ENCODE assay signal across 8 cellular contexts in the genomic region with DNA sequence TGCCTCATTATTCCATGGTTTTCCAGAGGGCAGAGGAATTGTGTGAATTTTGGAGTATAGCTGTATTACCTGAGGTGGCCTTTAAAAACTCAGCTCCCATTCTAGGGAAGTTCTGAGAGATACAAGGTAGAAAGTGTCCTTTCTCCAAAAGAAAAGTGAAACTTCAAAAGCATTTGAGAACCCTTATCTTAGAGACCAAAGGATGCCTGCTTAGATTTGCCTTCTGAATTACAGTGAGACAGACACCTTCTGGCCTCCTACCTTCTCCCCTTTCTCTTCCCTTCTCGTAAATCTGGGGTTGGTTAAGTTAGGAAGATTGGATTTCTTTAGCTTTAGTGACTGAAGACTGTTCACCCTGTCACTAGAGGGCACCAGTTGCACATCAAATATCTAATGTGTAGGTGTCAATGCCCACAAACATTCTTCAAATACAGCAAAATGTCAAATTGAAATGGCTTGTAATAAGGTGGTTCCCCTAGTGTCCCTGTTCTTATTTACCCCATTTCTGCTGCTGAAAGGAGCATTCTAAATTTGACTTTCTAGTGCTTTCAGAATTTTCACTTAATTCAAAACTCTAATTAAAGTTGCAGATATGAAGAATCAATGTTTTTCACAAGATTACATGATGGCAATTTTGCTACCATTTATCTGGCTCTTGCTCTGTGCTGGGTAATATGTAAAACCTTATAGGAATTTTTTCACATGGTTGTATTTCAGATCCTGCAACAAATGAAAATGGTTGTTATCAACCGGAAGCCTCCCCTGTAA. TPM values are rescaled to one million over a fixed set of nuclear protein-coding genes. Genes with fewer than 3 reads are reported as not detected.
DNase-seq lines count a peak whose midpoint lies in the region; ATAC-seq and TF ChIP-seq lines count a peak whose summit lies in the region.

No MANE protein-coding gene starts in this region.

- H3K27ac Mint-ChIP-seq in CD8-positive, alpha-beta T cell: no peak overlapping the region
- no peak overlapping the region for H3K27ac Mint-ChIP-seq in nephron

- H3K27me3 Mint-ChIP-seq in CD8-positive, alpha-beta T cell (ENCODE audit: low read depth): peaks cover 6% of the 10 kb centered on the region
- peaks cover 8% of the 10 kb centered on the region for H3K27me3 Mint-ChIP-seq in nephron (ENCODE audit: low read depth)

- H3K36me3 Mint-ChIP-seq in CD8-positive, alpha-beta T cell: no peaks in the 10 kb centered on the region
- peaks cover 3% of the 10 kb centered on the region for H3K36me3 Mint-ChIP-seq in nephron (ENCODE audit: low read depth)

- no peak overlapping the region for H3K4me3 ChIP-seq in CD8-positive, alpha-beta T cell (ENCODE audit: low read depth, low read length)
- H3K4me3 ChIP-seq in esophagus muscularis mucosa: no peak overlapping the region
- no peak overlapping the region for H3K4me3 ChIP-seq in upper lobe of right lung

- no peak overlapping the region for H3K4me3 Mint-ChIP-seq in CD8-positive, alpha-beta T cell
- H3K4me3 Mint-ChIP-seq in nephron: no peak overlapping the region

- no peaks in the 10 kb centered on the region for H3K9me3 ChIP-seq in CD8-positive, alpha-beta T cell (ENCODE audit: low read length)
- H3K9me3 ChIP-seq in esophagus muscularis mucosa (no peaks in the 10 kb centered on the region), upper lobe of right lung (no peaks in the 10 kb centered on the region)

- TF ChIP-seq EP300 in esophagus muscularis mucosa (IDR thresholded peaks at IDR 0.05): no peak

- H3K36me3 ChIP-seq in CD8-positive, alpha-beta T cell (ENCODE audit: insufficient read depth, low read length): no peaks in the 10 kb centered on the region
- H3K36me3 ChIP-seq in esophagus muscularis mucosa (no peaks in the 10 kb centered on the region), upper lobe of right lung (no peaks in the 10 kb centered on the region)

- POLR2A ChIA-PET in CD8-positive, alpha-beta T cell (lab: Charles Lee): no interaction called here

- ATAC-seq in CD8-positive, alpha-beta T cell: peak; percentile 72
- ATAC-seq in GM18907 (IDR thresholded peaks at IDR 0.05; ENCODE audit: unreplicated experiment) (peak; percentile 37), HG03108 (IDR thresholded peaks at IDR 0.05; ENCODE audit: unreplicated experiment) (peak; percentile 36), upper lobe of right lung (peak; percentile 90)
- peak; percentile 49 to 53 for ATAC-seq in activated CD4-positive, CD25-positive, alpha-beta regulatory T cell treated with anti-CD3 and anti-CD28 coated beads, Interleukin-2, amount 50 U/mL, for 24 hours

- no peak for TF ChIP-seq POLR2A in esophagus muscularis mucosa (IDR thresholded peaks at IDR 0.05; ENCODE audit: low read depth)

- intact Hi-C loops in CD8-positive, alpha-beta T cell (cut with DNase I, micrococcal nuclease): loop anchor here (1.0 to 10.0 kb wide), 5 partner anchors 637 to 1571 kb away; no protein-coding TSS in a partner anchor
- intact Hi-C loops in esophagus muscularis mucosa (cut with DNase I) (loop anchor here (5.0 to 10.0 kb wide), 3 partner anchors 311 to 638 kb away; partner anchors contain the start of gene SLC12A2), upper lobe of right lung (cut with DNase I) (no loop called here)

- peak in 5 of 7 experiments; percentile 12 to 54 (median 28) for DNase-seq in CD8-positive, alpha-beta T cell
- DNase-seq in NCI-H345 (lab: John Stamatoyannopoulos, UW): peak; percentile 56
- DNase-seq in esophagus muscularis mucosa (ENCODE audit: extremely low spot score): no peak
- DNase-seq in upper lobe of right lung: no peak

- H3K4me1 Mint-ChIP-seq in CD8-positive, alpha-beta T cell (ENCODE audit: low read depth): peaks cover 6% of the 10 kb centered on the region
- H3K4me1 Mint-ChIP-seq in nephron: peaks cover 10% of the 10 kb centered on the region

- H3K27me3 ChIP-seq in CD8-positive, alpha-beta T cell (ENCODE audit: insufficient read depth, low read length): no peaks in the 10 kb centered on the region
- H3K27me3 ChIP-seq in esophagus muscularis mucosa (no peaks in the 10 kb centered on the region), upper lobe of right lung (no peaks in the 10 kb centered on the region)

- CTCF ChIA-PET in CD8-positive, alpha-beta T cell (lab: Charles Lee): interaction anchor here (0.6 to 4.3 kb wide), 11 partner anchors 9 to 1110 kb away, joined by 3 to 71 read pairs (median 4); no protein-coding TSS in a partner anchor

- TF ChIP-seq CTCF in CD8-positive, alpha-beta T cell (IDR thresholded peaks at IDR 0.05): peak; percentile 71
- TF ChIP-seq CTCF in esophagus muscularis mucosa (IDR thresholded peaks at IDR 0.05) (peak; percentile 72 to 78 (median 73)), nephron (IDR thresholded peaks at IDR 0.05; ENCODE audit: unreplicated experiment in 3 of 3) (peak; percentile 73 to 77 (median 75)), upper lobe of right lung (IDR thresholded peaks at IDR 0.05) (peak; percentile 69)

- no peak overlapping the region for H3K27ac ChIP-seq in CD8-positive, alpha-beta T cell (ENCODE audit: low read depth, low read length)
- H3K27ac ChIP-seq in esophagus muscularis mucosa (replicated peaks in 1 of 4): peak overlapping the region; percentile 55 to 61 (median 57)
- no peak overlapping the region for H3K27ac ChIP-seq in upper lobe of right lung

- H3K9me3 Mint-ChIP-seq in CD8-positive, alpha-beta T cell: no peaks in the 10 kb centered on the region
- H3K9me3 Mint-ChIP-seq in nephron: no peaks in the 10 kb centered on the region

- no peaks in the 10 kb centered on the region for H3K4me1 ChIP-seq in CD8-positive, alpha-beta T cell (ENCODE audit: insufficient read depth, low read length)
- peaks cover 8 to 52% (median 41%) of the 10 kb centered on the region in 4 donors for H3K4me1 ChIP-seq in esophagus muscularis mucosa
- H3K4me1 ChIP-seq in upper lobe of right lung: peaks cover 4% of the 10 kb centered on the region

- WGBS in esophagus muscularis mucosa: 53% methylated on average over 2 of the region's 2 CpGs

RNA-seq across cellular contexts. Expression of gene PRRC1, which starts 46.7 kb away (rescaled TPM):
- 10 to 100 TPM; 30.4 to 37.3 TPM for total RNA-seq in CD8-positive, alpha-beta T cell
- total RNA-seq in esophagus muscularis mucosa (10 to 100 TPM; 20.3 to 29.8 (median 24.8) TPM), upper lobe of right lung (50.8 TPM)

Comparison
In these comparisons a context has a peak if more than half of its experiments do, and no peak if none do; other contexts are left out.
1. ATAC-seq: peak in every context shown above with its lines; median percentile 90 in upper lobe of right lung; 72 in CD8-positive, alpha-beta T cell; 51 in activated CD4-positive, CD25-positive, alpha-beta regulatory T cell treated with anti-CD3 and anti-CD28 coated beads, Interleukin-2, amount 50 U/mL, for 24 hours; 37 in GM18907; 36 in HG03108.
2. DNase-seq: peak in CD8-positive, alpha-beta T cell (5 of 7) and NCI-H345 (single experiment); none in esophagus muscularis mucosa (single experiment) and upper lobe of right lung (single experiment).
3. H3K27ac ChIP-seq: peak in esophagus muscularis mucosa (4 of 4); none in CD8-positive, alpha-beta T cell (single experiment) and upper lobe of right lung (single experiment).
4. Peak in every context shown above with its lines, with median percentiles within 50 percentile points of each other: CTCF ChIP-seq.